14 cellular contexts compared by ENCODE assay signal in the genomic region with DNA sequence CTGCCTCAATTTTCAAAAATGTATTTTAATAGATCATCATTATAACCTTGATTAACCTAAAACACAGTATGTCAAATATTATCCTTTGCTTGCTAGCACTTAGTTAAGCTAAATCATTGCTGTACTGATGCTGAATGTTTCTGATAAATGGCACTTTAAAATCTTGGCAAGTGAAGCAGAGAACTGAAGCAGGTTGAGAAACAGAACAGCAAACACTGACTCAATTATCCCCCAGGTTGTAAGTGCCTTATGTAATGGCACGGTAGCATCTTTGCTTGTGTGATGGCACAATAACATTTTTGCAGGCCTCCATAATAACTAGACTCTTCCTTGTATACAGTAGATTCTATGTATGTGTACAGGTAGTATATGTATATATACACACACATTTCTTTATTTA. TPM values are rescaled to one million over a fixed set of nuclear protein-coding genes. Genes with fewer than 3 reads are reported as not detected.
A peak's percentile ranks its signal among the peaks of the same experiment; 100 is the strongest.
DNase-seq lines count a peak whose midpoint lies in the region; ATAC-seq lines count a peak whose summit lies in the region.
"Had no signal": no experiment of that assay in that cellular context is flagged by ENCODE, and none has a peak within 500 bp of the region (broad histone marks: within the 10 kb centered on the region; RNA-seq: fewer than 3 reads in every experiment).

No MANE protein-coding gene starts in this region.

- ATAC-seq in activated naive CD8-positive, alpha-beta T cell treated with anti-CD3 and anti-CD28 coated beads, Interleukin-2, amount 50 U/mL, for 24 hours: no peak
- ATAC-seq in T-helper 17 cell (no peak), HG03342 (IDR thresholded peaks at IDR 0.05; ENCODE audit: unreplicated experiment) (no peak)

- H3K4me1 Mint-ChIP-seq in activated naive CD8-positive, alpha-beta T cell (ENCODE audit: low read depth): peaks cover 87% of the 10 kb centered on the region
- peaks cover 80% of the 10 kb centered on the region for H3K4me1 Mint-ChIP-seq in activated naive CD8-positive, alpha-beta T cell treated with anti-CD3 and anti-CD28 coated beads, Interleukin-2, amount 50 U/mL, for 24 hours
- peaks cover 47% of the 10 kb centered on the region for H3K4me1 Mint-ChIP-seq in T-helper 17 cell
- H3K4me1 Mint-ChIP-seq: GM23338 had no signal

- peak; percentile 19 for DNase-seq in NCI-H2227 (lab: John Stamatoyannopoulos, UW; ENCODE audit: unreplicated experiment)
- DNase-seq in NCI-H2227 treated with DMSO at 0.1 percent for 48 hours (lab: John Stamatoyannopoulos, UW): no peak
- no peak for DNase-seq in activated naive CD8-positive, alpha-beta T cell treated with anti-CD3 and anti-CD28 coated beads, Interleukin-2, amount 50 U/mL, for 24 hours
- no peak for DNase-seq in T-helper 17 cell
- DNase-seq in NCI-H2029 (lab: John Stamatoyannopoulos, UW): no peak
- DNase-seq: GF-D8, NCI-H2107, SIG-M5 had no signal

- H3K9me3 ChIP-seq in T-helper 17 cell (ENCODE audit: control insufficient read depth, low read length, poor library complexity, severe bottlenecking): no peaks in the 10 kb centered on the region
- H3K9me3 ChIP-seq: BLaER1 had no signal

- peak overlapping the region; percentile 54 for H3K27ac Mint-ChIP-seq in activated naive CD8-positive, alpha-beta T cell
- no peak overlapping the region for H3K27ac Mint-ChIP-seq in activated naive CD8-positive, alpha-beta T cell treated with anti-CD3 and anti-CD28 coated beads, Interleukin-2, amount 50 U/mL, for 24 hours
- H3K27ac Mint-ChIP-seq in T-helper 17 cell: peak overlapping the region; percentile 16
- H3K27ac Mint-ChIP-seq: GM23338 had no signal

- peaks cover 17% of the 10 kb centered on the region for H3K36me3 Mint-ChIP-seq in activated naive CD8-positive, alpha-beta T cell
- H3K36me3 Mint-ChIP-seq in activated naive CD8-positive, alpha-beta T cell treated with anti-CD3 and anti-CD28 coated beads, Interleukin-2, amount 50 U/mL, for 24 hours (ENCODE audit: low read depth): peaks cover 4% of the 10 kb centered on the region
- peaks cover 9% of the 10 kb centered on the region for H3K36me3 Mint-ChIP-seq in T-helper 17 cell (ENCODE audit: low read depth)

- H3K4me3 Mint-ChIP-seq in activated naive CD8-positive, alpha-beta T cell: no peak overlapping the region
- no peak overlapping the region for H3K4me3 Mint-ChIP-seq in activated naive CD8-positive, alpha-beta T cell treated with anti-CD3 and anti-CD28 coated beads, Interleukin-2, amount 50 U/mL, for 24 hours
- no peak overlapping the region for H3K4me3 Mint-ChIP-seq in T-helper 17 cell
- H3K4me3 Mint-ChIP-seq: GM23338 had no signal

- no peaks in the 10 kb centered on the region for H3K9me3 Mint-ChIP-seq in activated naive CD8-positive, alpha-beta T cell (ENCODE audit: low read depth)
- H3K9me3 Mint-ChIP-seq in activated naive CD8-positive, alpha-beta T cell treated with anti-CD3 and anti-CD28 coated beads, Interleukin-2, amount 50 U/mL, for 24 hours: no peaks in the 10 kb centered on the region
- H3K9me3 Mint-ChIP-seq: GM23338 had no signal

- H3K27me3 Mint-ChIP-seq in activated naive CD8-positive, alpha-beta T cell: no peaks in the 10 kb centered on the region
- H3K27me3 Mint-ChIP-seq in activated naive CD8-positive, alpha-beta T cell treated with anti-CD3 and anti-CD28 coated beads, Interleukin-2, amount 50 U/mL, for 24 hours: no peaks in the 10 kb centered on the region
- H3K27me3 Mint-ChIP-seq in T-helper 17 cell: no peaks in the 10 kb centered on the region

RNA-seq across cellular contexts. Expression of a gene that starts 33.8 kb away (rescaled TPM):
- 100 to 1,000 TPM; 277 to 309 TPM for total RNA-seq in T-helper 17 cell
- total RNA-seq: GM23338, HT1080, IMR-90 had no signal
